8 cellular contexts compared by ENCODE assay signal in the genomic region with DNA sequence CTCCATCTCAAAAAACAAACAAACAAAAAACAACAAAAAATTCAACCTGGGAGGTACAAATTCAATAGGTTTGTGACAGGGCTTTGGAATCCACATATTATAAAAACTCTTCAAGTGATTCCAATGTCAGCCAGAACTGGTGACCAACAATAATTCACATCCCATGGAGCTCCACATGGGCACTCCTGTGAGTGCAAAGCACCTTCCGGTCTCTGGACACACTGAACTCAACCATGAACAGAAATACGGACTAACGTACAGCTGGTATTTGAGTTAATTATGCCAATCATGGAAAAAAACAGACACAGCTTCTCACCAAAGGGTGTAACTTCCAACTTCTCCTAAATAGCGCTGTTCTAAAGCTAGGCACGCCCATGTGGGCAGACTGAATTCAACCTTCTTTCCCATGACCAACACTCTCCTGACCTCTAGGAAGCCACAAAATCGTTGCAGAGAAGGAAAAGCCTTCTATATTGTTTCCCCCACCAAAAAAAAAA.
DNase-seq lines count a peak whose midpoint lies in the region; ATAC-seq and TF ChIP-seq lines count a peak whose summit lies in the region.
"Not testable (repeated sequence)": the region's sequence is repeated elsewhere in the genome, so short reads cannot be mapped to it uniquely, and the experiment has no call there.

No MANE protein-coding gene starts in this region.

- not testable (repeated sequence) for H3K4me1 ChIP-seq in heart right ventricle, tibial artery

- H3K9me3 ChIP-seq in heart right ventricle, tibial artery: not testable (repeated sequence)

- not testable (repeated sequence) for H3K4me1 Mint-ChIP-seq in T-helper 1 cell treated with Interleukin-12 subunit alpha and Interleukin-12 subunit beta and Interleukin-4 antibody, amounts not matched to agents 30 μg/mL and 1 μg/mL, for 36 hours (ENCODE audit: low read depth); nephron progenitor cell

- H3K27me3 Mint-ChIP-seq in T-helper 1 cell treated with Interleukin-12 subunit alpha and Interleukin-12 subunit beta and Interleukin-4 antibody, amounts not matched to agents 30 μg/mL and 1 μg/mL, for 36 hours (ENCODE audit: low read depth); nephron progenitor cell (ENCODE audit: low read depth, poor library complexity): not testable (repeated sequence)

- not testable (repeated sequence) for H3K9me3 Mint-ChIP-seq in T-helper 1 cell treated with Interleukin-12 subunit alpha and Interleukin-12 subunit beta and Interleukin-4 antibody, amounts not matched to agents 30 μg/mL and 1 μg/mL, for 36 hours; nephron progenitor cell

- in situ Hi-C loops in brain microvascular endothelial cell (cut with HindIII; ENCODE audit: low pct_ligation_motif_present, low sequenced_read_pairs), result not testable (repeated sequence)

- not testable (repeated sequence) for DNase-seq in brain microvascular endothelial cell, heart right ventricle, nephron progenitor cell, tibial artery

- 0 to 4% methylated on average over 3 of the region's 6 CpGs for WGBS in heart right ventricle, 2 donors

- H3K27ac ChIP-seq in brain microvascular endothelial cell (peak overlapping the region; percentile 74), heart right ventricle (peak overlapping the region; percentile 95 to 99 (median 96)), tibial artery (peak overlapping the region; percentile 92 to 99)

- peak; percentile 42 for ATAC-seq in GM21723 (IDR thresholded peaks at IDR 0.05; ENCODE audit: unreplicated experiment)
- peak; percentile 27 for ATAC-seq in HG03432 (IDR thresholded peaks at IDR 0.05; ENCODE audit: unreplicated experiment)
- peak; percentile 74 to 88 (median 83) for ATAC-seq in heart right ventricle

- H3K4me3 ChIP-seq in GM08714 (ENCODE audit: low read length) (peak overlapping the region; percentile 70), brain microvascular endothelial cell (ENCODE audit: low read depth, low read length) (peak overlapping the region; percentile 68), heart right ventricle (peak overlapping the region; percentile 65 to 88 (median 78)), tibial artery (peak overlapping the region; percentile 72 to 89)

- not testable (repeated sequence) for TF ChIP-seq CTCF in brain microvascular endothelial cell (IDR thresholded peaks at IDR 0.05; ENCODE audit: low read depth, low read length, missing control alignments); heart right ventricle (IDR thresholded peaks at IDR 0.05); nephron progenitor cell (IDR thresholded peaks at IDR 0.05); tibial artery (IDR thresholded peaks at IDR 0.05)

- intact Hi-C loops in heart right ventricle (cut with DNase I); tibial artery (cut with DNase I; ENCODE audit: low total_unique reads): not testable (repeated sequence)

- peak overlapping the region; percentile 84 for H3K27ac Mint-ChIP-seq in T-helper 1 cell treated with Interleukin-12 subunit alpha and Interleukin-12 subunit beta and Interleukin-4 antibody, amounts not matched to agents 30 μg/mL and 1 μg/mL, for 36 hours
- H3K27ac Mint-ChIP-seq in nephron progenitor cell, result peak overlapping the region; percentile 98

- not testable (repeated sequence) for H3K36me3 Mint-ChIP-seq in T-helper 1 cell treated with Interleukin-12 subunit alpha and Interleukin-12 subunit beta and Interleukin-4 antibody, amounts not matched to agents 30 μg/mL and 1 μg/mL, for 36 hours (ENCODE audit: low read depth); nephron progenitor cell (ENCODE audit: low read depth)

- H3K27me3 ChIP-seq in brain microvascular endothelial cell (replicated peaks); heart right ventricle; tibial artery: not testable (repeated sequence)

- peak overlapping the region; percentile 91 for H3K4me3 Mint-ChIP-seq in T-helper 1 cell treated with Interleukin-12 subunit alpha and Interleukin-12 subunit beta and Interleukin-4 antibody, amounts not matched to agents 30 μg/mL and 1 μg/mL, for 36 hours
- H3K4me3 Mint-ChIP-seq in nephron progenitor cell, result peak overlapping the region; percentile 96

- not testable (repeated sequence) for H3K36me3 ChIP-seq in brain microvascular endothelial cell (replicated peaks); heart right ventricle; tibial artery

Comparison
In these comparisons a context has a peak if more than half of its experiments do, and no peak if none do; other contexts are left out.
1. ATAC-seq: peak in every context shown above with its lines; median percentile 83 in heart right ventricle; 42 in GM21723; 27 in HG03432.